8 cellular contexts compared by ENCODE assay signal in the genomic region with DNA sequence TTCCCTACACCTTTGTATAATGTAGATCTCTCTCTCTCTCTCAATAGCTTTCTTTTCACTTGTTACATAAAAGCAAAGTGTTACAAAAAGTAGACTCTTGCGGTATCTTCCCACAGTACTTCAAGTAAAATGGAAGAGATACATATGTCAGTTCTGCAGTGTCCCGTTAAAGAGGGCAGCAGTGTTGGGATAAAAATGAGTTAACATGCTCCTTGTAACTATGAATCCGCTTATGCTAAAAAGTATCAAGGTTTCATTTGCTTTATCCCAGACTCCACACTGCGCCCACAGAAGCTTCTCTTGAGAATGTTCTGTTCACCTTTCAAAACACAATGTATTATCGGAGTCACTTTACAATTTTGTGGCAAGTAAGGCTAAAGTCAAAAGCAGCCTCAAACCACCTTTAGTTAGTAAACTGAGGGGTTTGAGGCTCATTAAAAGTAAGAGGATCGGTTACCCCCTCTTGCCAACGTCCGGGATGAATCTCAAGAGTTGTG. TPM values are rescaled to one million over a fixed set of nuclear protein-coding genes. Genes with fewer than 3 reads are reported as not detected.
A peak's percentile ranks its signal among the peaks of the same experiment; 100 is the strongest.
DNase-seq lines count a peak whose midpoint lies in the region; ATAC-seq and TF ChIP-seq lines count a peak whose summit lies in the region.

No MANE protein-coding gene starts in this region.

- H3K4me1 Mint-ChIP-seq in Caco-2 (ENCODE audit: low read depth, unreplicated experiment) (peaks cover 7% of the 10 kb centered on the region), naive B cell (peaks cover 18 to 24% (median 23%) of the 10 kb centered on the region in 3 donors)

- BruUV-seq in Caco-2 (replicated peaks; lab: Mats Ljungman, UMichigan) = TSS peak; percentile 31
- BruUV-seq in OCI-LY7 (replicated peaks; lab: Mats Ljungman, UMichigan) = no TSS peak

- peak overlapping the region; percentile 94 for H3K4me2 ChIP-seq in OCI-LY7 (ENCODE audit: low read length)

- CTCF ChIA-PET in Caco-2 (lab: Charles Lee) (no interaction called here), OCI-LY7 (lab: Charles Lee; ENCODE audit: unreplicated experiment) (no interaction called here)

- H3K27ac Mint-ChIP-seq in Caco-2 (ENCODE audit: unreplicated experiment) (peak overlapping the region; percentile 69), naive B cell (peak overlapping the region; percentile 84 to 97 (median 94))

- peak overlapping the region; percentile 74; the same call in 1 of the 2 replicates for H2AFZ ChIP-seq in OCI-LY7 (ENCODE audit: low read length)

- H3K27me3 ChIP-seq in Caco-2 (replicated peaks; ENCODE audit: control insufficient read depth, insufficient read depth, low read length) = no peaks in the 10 kb centered on the region
- no peaks in the 10 kb centered on the region for H3K27me3 ChIP-seq in effector memory CD4-positive, alpha-beta T cell (replicated peaks; ENCODE audit: control insufficient read depth, insufficient read depth, low read length, poor library complexity, severe bottlenecking)

- H3K9me3 ChIP-seq in Caco-2 = no peaks in the 10 kb centered on the region
- H3K9me3 ChIP-seq in OCI-LY7 (ENCODE audit: low read length) = no peaks in the 10 kb centered on the region
- H3K9me3 ChIP-seq in effector memory CD4-positive, alpha-beta T cell (ENCODE audit: control insufficient read depth, low read length) = no peaks in the 10 kb centered on the region

- H3K36me3 Mint-ChIP-seq in Caco-2 (ENCODE audit: insufficient read depth, unreplicated experiment) (no peaks in the 10 kb centered on the region), naive B cell (no peaks in the 10 kb centered on the region)

- H3K4me1 ChIP-seq in Caco-2 = no peaks in the 10 kb centered on the region
- peaks cover 21% of the 10 kb centered on the region for H3K4me1 ChIP-seq in OCI-LY7 (ENCODE audit: insufficient read depth, low read length, poor library complexity, severe bottlenecking)
- peaks cover 9% of the 10 kb centered on the region for H3K4me1 ChIP-seq in effector memory CD4-positive, alpha-beta T cell (ENCODE audit: control insufficient read depth, insufficient read depth, low read length, poor library complexity, severe bottlenecking)

- H3K27ac ChIP-seq in OCI-LY7 (ENCODE audit: low read depth, low read length, poor library complexity, severe bottlenecking) = peak overlapping the region; percentile 86
- peak overlapping the region; percentile 93 for H3K27ac ChIP-seq in effector memory CD4-positive, alpha-beta T cell (ENCODE audit: insufficient read depth, low read length, poor library complexity, severe bottlenecking)

- POLR2A ChIA-PET in Caco-2 (lab: Charles Lee) = no interaction called here
- POLR2A ChIA-PET in OCI-LY7 (lab: Charles Lee) = interaction anchor here (0.6 to 2.8 kb wide), 5 partner anchors 13 to 55 kb away, joined by 3 to 20 read pairs (median 4); no protein-coding TSS in a partner anchor

- H3K4me3 ChIP-seq in Caco-2 (ENCODE audit: low read depth, low read length) (peak overlapping the region; percentile 47), OCI-LY7 (ENCODE audit: low read depth, low read length, poor library complexity, severe bottlenecking) (peak overlapping the region; percentile 76)
- H3K4me3 ChIP-seq in effector memory CD4-positive, alpha-beta T cell (ENCODE audit: insufficient read depth, low read depth, low read length, poor library complexity, severe bottlenecking) = peak overlapping the region; percentile 96

- intact Hi-C loops in Caco-2 (cut with micrococcal nuclease; ENCODE audit: unreplicated experiment) (loop anchor here (1.0 kb wide), 1 partner anchor 10 kb away; no protein-coding TSS in a partner anchor), OCI-LY7 (cut with micrococcal nuclease; ENCODE audit: unreplicated experiment) (loop anchor here (1.0 to 10.0 kb wide), 2 partner anchors 499 to 974 kb away; a partner anchor contains a TSS)

- no peaks in the 10 kb centered on the region for H4K20me1 ChIP-seq in OCI-LY7 (ENCODE audit: insufficient read depth, low read length)

- H3K27me3 Mint-ChIP-seq in Caco-2 (ENCODE audit: insufficient read depth, unreplicated experiment) (no peaks in the 10 kb centered on the region), naive B cell (no peaks in the 10 kb centered on the region)

- no peaks in the 10 kb centered on the region for H3K36me3 ChIP-seq in Caco-2 (ENCODE audit: control insufficient read depth, insufficient read depth, low read length)
- peaks cover 22% of the 10 kb centered on the region for H3K36me3 ChIP-seq in OCI-LY7 (ENCODE audit: insufficient read depth, low read length)
- H3K36me3 ChIP-seq in effector memory CD4-positive, alpha-beta T cell (ENCODE audit: control insufficient read depth, insufficient read depth, low read length) = no peaks in the 10 kb centered on the region

- peak overlapping the region; percentile 73 for H3K4me3 Mint-ChIP-seq in Caco-2 (ENCODE audit: unreplicated experiment)
- peak overlapping the region; percentile 87 to 99 (median 96) for H3K4me3 Mint-ChIP-seq in naive B cell

- DNase-seq in Caco-2 (no peak), OCI-LY7 (ENCODE audit: low spot score) (no peak), naive B cell (no peak), NAMALWA (ENCODE audit: low spot score) (no peak)
- DNase-seq in effector memory CD4-positive, alpha-beta T cell = no peak

- H3K79me2 ChIP-seq in OCI-LY7 (ENCODE audit: insufficient read depth, low read depth, low read length) = peaks cover 50% of the 10 kb centered on the region

- H3K9me3 Mint-ChIP-seq in Caco-2 (ENCODE audit: unreplicated experiment) (no peaks in the 10 kb centered on the region), naive B cell (no peaks in the 10 kb centered on the region)

- H3K9me2 ChIP-seq in OCI-LY7 (ENCODE audit: insufficient read depth, low read length) = no peaks in the 10 kb centered on the region

- no peak for TF ChIP-seq CTCF in Caco-2 (IDR thresholded peaks at IDR 0.05; ENCODE audit: insufficient read depth in 1 of 2, low read depth in 1 of 2, low read length in 1 of 2, severe bottlenecking in 1 of 2, unreplicated experiment in 1 of 2)
- no peak for TF ChIP-seq CTCF in OCI-LY7 (conservative IDR thresholded peaks at IDR 0.05; ENCODE audit: low read length)

- ATAC-seq in GM21825 (IDR thresholded peaks at IDR 0.05; ENCODE audit: unreplicated experiment) (peak; percentile 3), naive B cell (ENCODE audit: low read depth in 2 of 2) (no peak), GM21786 (IDR thresholded peaks at IDR 0.05; ENCODE audit: unreplicated experiment) (no peak), GM21447 (IDR thresholded peaks at IDR 0.05; ENCODE audit: unreplicated experiment) (no peak)

RNA-seq across cellular contexts. Expression of a gene that starts 0.8 kb away (rescaled TPM):
- total RNA-seq in Caco-2 (2022) (16.5 and 17.4 TPM in 2 replicates), OCI-LY7 (2022) (48.2 and 56.4 TPM in 2 replicates)
- total RNA-seq in OCI-LY7 (2014; rRNA removed; shearing (Covaris generic)) = 68.8 and 71.1 TPM in 2 replicates
- 10 to 100 TPM in 5 of 6 donors, 1 to 10 TPM in 1; 9.7 to 22.4 (median 19.1) TPM for polyA plus RNA-seq in naive B cell (ENCODE audit: low read depth in 6 of 6)
